Comparison of ENCODE assay signal across 14 cellular contexts in the genomic region with DNA sequence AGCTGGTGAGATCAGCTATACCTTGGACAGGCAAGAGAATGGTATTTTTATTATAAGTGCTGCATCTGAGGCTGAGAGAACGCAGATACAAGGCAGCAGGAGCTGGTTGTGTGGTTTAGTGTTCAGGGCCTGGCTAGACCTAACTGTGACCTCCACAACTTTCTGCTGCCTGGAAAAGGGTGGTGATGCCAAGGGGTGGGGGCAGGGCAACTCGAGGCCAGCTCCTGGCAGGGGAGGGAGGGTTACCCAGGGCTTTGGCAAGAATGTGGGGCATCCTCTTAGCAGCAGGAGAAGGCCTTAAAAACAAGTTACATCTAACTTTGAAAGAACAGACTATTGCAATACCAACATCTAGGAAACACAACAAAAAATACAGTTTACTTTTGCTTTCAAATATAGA. TPM values are rescaled to one million over a fixed set of nuclear protein-coding genes. Genes with fewer than 3 reads are reported as not detected.
DNase-seq lines count a peak whose midpoint lies in the region; ATAC-seq and TF ChIP-seq lines count a peak whose summit lies in the region.
"Had no signal": no experiment of that assay in that cellular context is flagged by ENCODE, and none has a peak within 500 bp of the region (broad histone marks: within the 10 kb centered on the region; RNA-seq: fewer than 3 reads in every experiment).

No MANE protein-coding gene starts in this region.

- H3K4me1 ChIP-seq in gastroesophageal sphincter (peaks cover 12 to 80% (median 48%) of the 10 kb centered on the region in 3 donors), transverse colon (peaks cover 15 to 53% (median 23%) of the 10 kb centered on the region in 4 donors)

- H3K27me3 Mint-ChIP-seq in activated CD4-positive, alpha-beta T cell treated with anti-CD3 and anti-CD28 coated beads, Interleukin-2, amount 10 ng/mL, durations not matched to agents 24 days and 14 days: no peaks in the 10 kb centered on the region
- H3K27me3 Mint-ChIP-seq in nephron progenitor cell (ENCODE audit: low read depth, poor library complexity): peaks cover 21% of the 10 kb centered on the region
- no peaks in the 10 kb centered on the region for H3K27me3 Mint-ChIP-seq in stimulated activated naive B cell treated with anti-CD40 and anti-IgM and Interleukin-4, amounts not matched to agents 10 μg/mL and 1 μg/mL and 100 μg/mL, for 72 hours

- in situ Hi-C loops in transverse colon (cut with MboI; ENCODE audit: low pct_ligation_motif_present in 1 of 4, low pct_unique_long_range_greater_than_20kb in 1 of 4, low sequenced_read_pairs in 3 of 4): no loop called here

- H3K27me3 ChIP-seq in gastroesophageal sphincter: no peaks in the 10 kb centered on the region
- H3K27me3 ChIP-seq in transverse colon: no peaks in the 10 kb centered on the region
- H3K27me3 ChIP-seq: upper lobe of right lung had no signal

- no peak overlapping the region for H3K4me3 Mint-ChIP-seq in activated CD4-positive, alpha-beta T cell treated with anti-CD3 and anti-CD28 coated beads, Interleukin-2, amount 10 ng/mL, durations not matched to agents 24 days and 14 days
- H3K4me3 Mint-ChIP-seq in nephron progenitor cell: peak overlapping the region; percentile 34
- no peak overlapping the region for H3K4me3 Mint-ChIP-seq in stimulated activated naive B cell treated with anti-CD40 and anti-IgM and Interleukin-4, amounts not matched to agents 10 μg/mL and 1 μg/mL and 100 μg/mL, for 72 hours
- H3K4me3 Mint-ChIP-seq: activated CD8-positive, alpha-beta T cell treated with anti-CD3 and anti-CD28 coated beads, Interleukin-2, amount 10 ng/mL, durations not matched to agents 7 days and 5 days had no signal

- TF ChIP-seq EP300 in gastroesophageal sphincter (IDR thresholded peaks at IDR 0.05): no peak
- TF ChIP-seq EP300 in transverse colon (IDR thresholded peaks at IDR 0.05; ENCODE audit: low read depth): no peak

- H3K9me3 Mint-ChIP-seq in activated CD4-positive, alpha-beta T cell treated with anti-CD3 and anti-CD28 coated beads, Interleukin-2, amount 10 ng/mL, durations not matched to agents 24 days and 14 days: no peaks in the 10 kb centered on the region
- H3K9me3 Mint-ChIP-seq in nephron progenitor cell: no peaks in the 10 kb centered on the region
- no peaks in the 10 kb centered on the region for H3K9me3 Mint-ChIP-seq in stimulated activated naive B cell treated with anti-CD40 and anti-IgM and Interleukin-4, amounts not matched to agents 10 μg/mL and 1 μg/mL and 100 μg/mL, for 72 hours

- peaks cover 71% of the 10 kb centered on the region for H3K4me1 Mint-ChIP-seq in activated CD4-positive, alpha-beta T cell treated with anti-CD3 and anti-CD28 coated beads, Interleukin-2, amount 10 ng/mL, durations not matched to agents 24 days and 14 days
- peaks cover 63% of the 10 kb centered on the region for H3K4me1 Mint-ChIP-seq in nephron progenitor cell
- peaks cover 16 to 18% of the 10 kb centered on the region in 2 donors for H3K4me1 Mint-ChIP-seq in stimulated activated naive B cell treated with anti-CD40 and anti-IgM and Interleukin-4, amounts not matched to agents 10 μg/mL and 1 μg/mL and 100 μg/mL, for 72 hours

- intact Hi-C loops in activated CD4-positive, alpha-beta T cell treated with anti-CD3 and anti-CD28 coated beads, Interleukin-2, amount 10 ng/mL, durations not matched to agents 24 days and 14 days (cut with micrococcal nuclease): loop anchor here (10.0 kb wide), 1 partner anchor 644 kb away; no protein-coding TSS in a partner anchor
- intact Hi-C loops in transverse colon (cut with DNase I; ENCODE audit: low total_unique reads): no loop called here

- H3K36me3 Mint-ChIP-seq in activated CD4-positive, alpha-beta T cell treated with anti-CD3 and anti-CD28 coated beads, Interleukin-2, amount 10 ng/mL, durations not matched to agents 24 days and 14 days (ENCODE audit: low read depth): peaks cover 6% of the 10 kb centered on the region
- H3K36me3 Mint-ChIP-seq in nephron progenitor cell (ENCODE audit: low read depth): peaks cover 22% of the 10 kb centered on the region
- no peaks in the 10 kb centered on the region for H3K36me3 Mint-ChIP-seq in stimulated activated naive B cell treated with anti-CD40 and anti-IgM and Interleukin-4, amounts not matched to agents 10 μg/mL and 1 μg/mL and 100 μg/mL, for 72 hours
- H3K36me3 Mint-ChIP-seq: CD4-positive, CD25-positive, alpha-beta regulatory T cell had no signal

- 24 to 47% methylated on average over 2 of the region's 2 CpGs for WGBS in gastroesophageal sphincter (ENCODE audit: low coverage in 1 of 2), 2 donors
- WGBS in transverse colon (ENCODE audit: low coverage in 1 of 2), 2 donors: 48 to 59% methylated on average over 2 of the region's 2 CpGs

- no peak overlapping the region for H3K4me3 ChIP-seq in gastroesophageal sphincter
- H3K4me3 ChIP-seq in transverse colon: no peak overlapping the region
- H3K4me3 ChIP-seq: A549, upper lobe of right lung had no signal

- TF ChIP-seq POLR2A in gastroesophageal sphincter (IDR thresholded peaks at IDR 0.05) (no peak), transverse colon (IDR thresholded peaks at IDR 0.05) (no peak)

- H3K36me3 ChIP-seq in gastroesophageal sphincter: no peaks in the 10 kb centered on the region
- H3K36me3 ChIP-seq in transverse colon: no peaks in the 10 kb centered on the region
- H3K36me3 ChIP-seq: upper lobe of right lung had no signal

- DNase-seq in activated CD4-positive, alpha-beta T cell treated with anti-CD3 and anti-CD28 coated beads, Interleukin-2, amount 10 ng/mL, durations not matched to agents 24 days and 14 days: peak; percentile 57
- DNase-seq in activated CD4-positive, alpha-beta T cell treated with anti-CD3 and anti-CD28 coated beads, Interleukin-2, amount 50 U/mL, for 1 hour: no peak
- DNase-seq in nephron progenitor cell: no peak
- no peak for DNase-seq in transverse colon
- no peak for DNase-seq in germinal center (ENCODE audit: low spot score)
- DNase-seq in stimulated activated naive B cell treated with anti-CD40 and anti-IgM and Interleukin-4, amounts not matched to agents 10 μg/mL and 1 μg/mL and 100 μg/mL, for 72 hours: no peak
- DNase-seq: activated CD8-positive, alpha-beta T cell treated with anti-CD3 and anti-CD28 coated beads, Interleukin-2, amount 10 ng/mL, durations not matched to agents 7 days and 5 days; CD4-positive, CD25-positive, alpha-beta regulatory T cell; NCI-H1092; stimulated activated CD4-positive, alpha-beta T cell treated with anti-CD3 and anti-CD28 coated beads, Interleukin-4, amount 100 ng/mL, for 4 hours; upper lobe of right lung had no signal

- no peak for TF ChIP-seq CTCF in gastroesophageal sphincter (IDR thresholded peaks at IDR 0.05)
- TF ChIP-seq CTCF in nephron progenitor cell (IDR thresholded peaks at IDR 0.05): no peak
- no peak for TF ChIP-seq CTCF in transverse colon (IDR thresholded peaks at IDR 0.05)

- peak overlapping the region; percentile 92 to 99 (median 94) for H3K27ac ChIP-seq in gastroesophageal sphincter
- H3K27ac ChIP-seq in transverse colon: peak overlapping the region in 3 of 4 donors; percentile 71 to 76 (median 72)
- H3K27ac ChIP-seq: A549, upper lobe of right lung had no signal

- H3K9me3 ChIP-seq in gastroesophageal sphincter (no peaks in the 10 kb centered on the region), transverse colon (no peaks in the 10 kb centered on the region)
- H3K9me3 ChIP-seq: A549, upper lobe of right lung had no signal

- H3K27ac Mint-ChIP-seq in activated CD4-positive, alpha-beta T cell treated with anti-CD3 and anti-CD28 coated beads, Interleukin-2, amount 10 ng/mL, durations not matched to agents 24 days and 14 days: no peak overlapping the region
- no peak overlapping the region for H3K27ac Mint-ChIP-seq in nephron progenitor cell
- no peak overlapping the region for H3K27ac Mint-ChIP-seq in stimulated activated naive B cell treated with anti-CD40 and anti-IgM and Interleukin-4, amounts not matched to agents 10 μg/mL and 1 μg/mL and 100 μg/mL, for 72 hours
- H3K27ac Mint-ChIP-seq: activated CD8-positive, alpha-beta T cell treated with anti-CD3 and anti-CD28 coated beads, Interleukin-2, amount 10 ng/mL, durations not matched to agents 7 days and 5 days had no signal

- ATAC-seq in gastroesophageal sphincter (no peak), GM18511 (IDR thresholded peaks at IDR 0.05; ENCODE audit: unreplicated experiment) (no peak)
- no peak for ATAC-seq in stimulated activated naive B cell treated with anti-CD40 and anti-IgM and Interleukin-4, amounts not matched to agents 10 μg/mL and 1 μg/mL and 100 μg/mL, for 72 hours (replicated peaks)
- ATAC-seq: A549; activated CD8-positive, alpha-beta T cell treated with anti-CD3 and anti-CD28 coated beads, Interleukin-2, amount 10 ng/mL, durations not matched to agents 7 days and 5 days; upper lobe of right lung had no signal

RNA-seq across cellular contexts. Expression of gene MXI1, which starts 13.0 kb away (rescaled TPM):
- 21.8 and 22.7 TPM in 2 replicates for total RNA-seq in activated CD4-positive, alpha-beta T cell treated with anti-CD3 and anti-CD28 coated beads, Interleukin-2, amount 10 ng/mL, durations not matched to agents 24 days and 14 days
- total RNA-seq in gastroesophageal sphincter: 100 to 1,000 TPM; 103 to 279 (median 218) TPM
- 10 to 100 TPM; 44.8 to 96.5 (median 65.3) TPM for total RNA-seq in transverse colon
